In genomic region chr9:96215841-96216240, GRCh38 we compare ENCODE assay signal across 31 cellular contexts.
"Had no signal": no experiment of that assay in that cellular context is flagged by ENCODE, and none has a peak within 500 bp of the region (broad histone marks: within the 10 kb centered on the region; RNA-seq: fewer than 3 reads in every experiment).

No MANE protein-coding gene starts in this region.

- H2AFZ ChIP-seq: PC-9 had no signal

- ATAC-seq: activated CD4-positive, alpha-beta T cell treated with anti-CD3 and anti-CD28 coated beads for 36 hours; activated CD4-positive, CD25-positive, alpha-beta regulatory T cell treated with anti-CD3 and anti-CD28 coated beads, Interleukin-2, amount 50 U/mL, for 24 hours; activated naive CD4-positive, alpha-beta T cell treated with anti-CD3 and anti-CD28 coated beads, Interleukin-2, amount 50 U/mL, for 72 hours; activated T-cell treated with anti-CD3 and anti-CD28 coated beads, Interleukin-2, amount 50 U/mL, for 4 hours; Right ventricle myocardium inferior; WTC11 had no signal

- DNase-seq: activated CD4-positive, alpha-beta memory T cell treated with anti-CD3 and anti-CD28 coated beads for 36 hours; activated CD4-positive, alpha-beta T cell treated with anti-CD3 and anti-CD28 coated beads for 36 hours; activated CD4-positive, alpha-beta T cell treated with anti-CD3 and anti-CD28 coated beads, Interleukin-2, amount 10 ng/mL, durations not matched to agents 7 days and 5 days; activated CD8-positive, alpha-beta memory T cell treated with anti-CD3 and anti-CD28 coated beads, Interleukin-2, amount 50 U/mL, for 4 hours; activated gamma-delta T cell treated with Interleukin-2 at 50 U/mL for 16 hours; activated naive CD4-positive, alpha-beta T cell treated with anti-CD3 and anti-CD28 coated beads for 36 hours; activated T-cell treated with anti-CD3 and anti-CD28 coated beads for 4 hours; activated T-cell treated with anti-CD3 and anti-CD28 coated beads, Interleukin-2, amount 50 U/mL, for 4 hours; anterior cingulate cortex; caudate nucleus; cerebellar nuclear complex; MM.1S; MV-4-11; NCI-H1092; NCI-H1436 treated with DMSO at 0.1 percent for 48 hours; NCI-H1694 treated with DMSO at 0.1 percent for 48 hours; NCI-H2029; NCI-H510A; NCI-H526; NCI-H748 treated with DMSO at 0.1 percent for 48 hours; PC-9; SIG-M5; T1000 had no signal

- H3K36me3 Mint-ChIP-seq: activated CD4-positive, alpha-beta memory T cell treated with anti-CD3 and anti-CD28 coated beads for 36 hours; activated naive CD4-positive, alpha-beta T cell treated with anti-CD3 and anti-CD28 coated beads, Interleukin-2, amount 50 U/mL, for 72 hours; brain had no signal

- H3K4me3 ChIP-seq: PC-9, SK-N-MC had no signal

- H3K9me3 Mint-ChIP-seq: activated CD4-positive, alpha-beta memory T cell treated with anti-CD3 and anti-CD28 coated beads for 36 hours; activated CD4-positive, alpha-beta T cell treated with anti-CD3 and anti-CD28 coated beads, Interleukin-2, amount 10 ng/mL, durations not matched to agents 7 days and 5 days; activated naive CD4-positive, alpha-beta T cell treated with anti-CD3 and anti-CD28 coated beads for 36 hours; activated naive CD4-positive, alpha-beta T cell treated with anti-CD3 and anti-CD28 coated beads, Interleukin-2, amount 50 U/mL, for 72 hours; activated T-cell treated with anti-CD3 and anti-CD28 coated beads, Interleukin-2, amount 50 U/mL, for 4 hours; activated T-helper 1 cell treated with anti-CD3 and anti-CD28 coated beads, Interleukin-12 subunit alpha, Interleukin-12 subunit beta, Interleukin-2, Interleukin-4 antibody, amounts not matched to agents 30 ng/mL and 10 ng/mL and 1 ng/mL, durations not matched to agents 14 hours and 24 hours and 36 hours had no signal

- H3K27ac ChIP-seq: PC-9, RWPE1, SK-N-MC had no signal

- H3K4me3 Mint-ChIP-seq: activated CD4-positive, alpha-beta memory T cell treated with anti-CD3 and anti-CD28 coated beads for 36 hours; activated CD4-positive, alpha-beta T cell treated with anti-CD3 and anti-CD28 coated beads for 36 hours; activated CD4-positive, alpha-beta T cell treated with anti-CD3 and anti-CD28 coated beads, Interleukin-2, amount 10 ng/mL, durations not matched to agents 7 days and 5 days; activated naive CD4-positive, alpha-beta T cell treated with anti-CD3 and anti-CD28 coated beads for 36 hours; activated T-cell treated with anti-CD3 and anti-CD28 coated beads, Interleukin-2, amount 50 U/mL, for 4 hours; activated T-helper 1 cell treated with anti-CD3 and anti-CD28 coated beads, Interleukin-12 subunit alpha, Interleukin-12 subunit beta, Interleukin-2, Interleukin-4 antibody, amounts not matched to agents 30 ng/mL and 10 ng/mL and 1 ng/mL, durations not matched to agents 14 hours and 24 hours and 36 hours; WTC11 had no signal

- H3K4me2 ChIP-seq: PC-9 had no signal

- H3K27ac Mint-ChIP-seq: activated CD4-positive, alpha-beta memory T cell treated with anti-CD3 and anti-CD28 coated beads for 36 hours; activated CD4-positive, alpha-beta T cell treated with anti-CD3 and anti-CD28 coated beads for 36 hours; activated CD4-positive, alpha-beta T cell treated with anti-CD3 and anti-CD28 coated beads, Interleukin-2, amount 10 ng/mL, durations not matched to agents 7 days and 5 days; activated naive CD4-positive, alpha-beta T cell treated with anti-CD3 and anti-CD28 coated beads for 36 hours; activated naive CD4-positive, alpha-beta T cell treated with anti-CD3 and anti-CD28 coated beads, Interleukin-2, amount 50 U/mL, for 72 hours; activated T-helper 1 cell treated with anti-CD3 and anti-CD28 coated beads, Interleukin-12 subunit alpha, Interleukin-12 subunit beta, Interleukin-2, Interleukin-4 antibody, amounts not matched to agents 30 ng/mL and 10 ng/mL and 1 ng/mL, durations not matched to agents 14 hours and 24 hours and 36 hours; WTC11 had no signal
